30 cellular contexts compared by ENCODE assay signal in genomic region chr2:158243392-158243791, GRCh38.
"Had no signal": no experiment of that assay in that cellular context is flagged by ENCODE, and none has a peak within 500 bp of the region (broad histone marks: within the 10 kb centered on the region; RNA-seq: fewer than 3 reads in every experiment).

No MANE protein-coding gene starts in this region.

- H3K9ac ChIP-seq: parathyroid adenoma had no signal

- H3K27ac Mint-ChIP-seq: naive B cell; naive thymus-derived CD8-positive, alpha-beta T cell; natural killer cell treated with Interleukin-12 subunit alpha and Interleukin-12 subunit beta and Interleukin-15 and Interleukin-18, amount 100 ng/mL, for 72 hours; nephron progenitor cell; progenitor cell of endocrine pancreas; stimulated activated memory B cell treated with anti-CD40 and anti-IgM and Interleukin-4, amounts not matched to agents 10 μg/mL and 1 μg/mL and 100 μg/mL, for 72 hours; stimulated activated naive CD8-positive, alpha-beta T cell treated with anti-CD3 and anti-CD28 coated beads, Interleukin-15, Interleukin-2, amounts not matched to agents 100 ng/mL and 50 ng/mL, for 24 hours had no signal

- H3K27ac ChIP-seq: ovary, parathyroid adenoma, psoas muscle, right lobe of liver, sigmoid colon, stomach, thoracic aorta, thyroid gland, tibial nerve, vagina had no signal

- DNase-seq: naive B cell; naive thymus-derived CD8-positive, alpha-beta T cell; nephron progenitor cell; occipital lobe; ovary; posterior cingulate gyrus; psoas muscle; right cardiac atrium; right lobe of liver; sigmoid colon; small intestine; stimulated activated CD4-positive, alpha-beta T cell treated with anti-CD3 and anti-CD28 coated beads, Interleukin-15, amount 100 ng/mL, for 24 hours; stimulated activated CD4-positive, alpha-beta T cell treated with anti-CD3 and anti-CD28 coated beads, Interleukin-2, amount 100 ng/mL, for 24 hours; stimulated activated CD4-positive, alpha-beta T cell treated with anti-CD3 and anti-CD28 coated beads, Interleukin-2, amount 100 ng/mL, for 48 hours; stimulated activated CD4-positive, alpha-beta T cell treated with anti-CD3 and anti-CD28 coated beads, Interleukin-4, amount 100 ng/mL, for 4 hours; stimulated activated CD8-positive, alpha-beta memory T cell treated with anti-CD3 and anti-CD28 coated beads, Interleukin-4, amount 100 ng/mL, for 48 hours; stimulated activated naive CD4-positive, alpha-beta T cell treated with Interleukin-2 at 50 U/mL for 16 hours; stomach; thyroid gland; trophoblast cell had no signal

- H3K36me3 ChIP-seq: ovary, right lobe of liver, sigmoid colon, stomach, thoracic aorta, thyroid gland, tibial nerve, vagina had no signal

- FAIRE-seq: small intestine, urothelium cell line had no signal

- H3K9me3 ChIP-seq: ovary, psoas muscle, right lobe of liver, sigmoid colon, stomach, thoracic aorta, thyroid gland, tibial nerve, vagina had no signal

- H2AFZ ChIP-seq: parathyroid adenoma had no signal

- H3K27me3 Mint-ChIP-seq: naive B cell; natural killer cell treated with Interleukin-12 subunit alpha and Interleukin-12 subunit beta and Interleukin-15 and Interleukin-18, amount 100 ng/mL, for 72 hours; progenitor cell of endocrine pancreas; stimulated activated memory B cell treated with anti-CD40 and anti-IgM and Interleukin-4, amounts not matched to agents 10 μg/mL and 1 μg/mL and 100 μg/mL, for 72 hours had no signal

- H3K79me2 ChIP-seq: parathyroid adenoma had no signal

- ATAC-seq: naive thymus-derived CD8-positive, alpha-beta T cell; natural killer cell treated with Interleukin-12 subunit alpha and Interleukin-12 subunit beta and Interleukin-15 and Interleukin-18, amount 100 ng/mL, for 72 hours; psoas muscle; right cardiac atrium; right lobe of liver; stimulated activated memory B cell treated with anti-CD40 and anti-IgM and Interleukin-4, amounts not matched to agents 10 μg/mL and 1 μg/mL and 100 μg/mL, for 72 hours had no signal

- H3K4me1 ChIP-seq: psoas muscle, right lobe of liver, sigmoid colon, stomach, thyroid gland, tibial nerve, vagina had no signal

- H3K4me1 Mint-ChIP-seq: naive B cell; naive thymus-derived CD8-positive, alpha-beta T cell; neural crest cell; stimulated activated memory B cell treated with anti-CD40 and anti-IgM and Interleukin-4, amounts not matched to agents 10 μg/mL and 1 μg/mL and 100 μg/mL, for 72 hours had no signal

- H3K36me3 Mint-ChIP-seq: naive B cell; naive thymus-derived CD8-positive, alpha-beta T cell; natural killer cell treated with Interleukin-12 subunit alpha and Interleukin-12 subunit beta and Interleukin-15 and Interleukin-18, amount 100 ng/mL, for 72 hours; stimulated activated memory B cell treated with anti-CD40 and anti-IgM and Interleukin-4, amounts not matched to agents 10 μg/mL and 1 μg/mL and 100 μg/mL, for 72 hours had no signal

- H3K4me3 Mint-ChIP-seq: naive B cell; naive thymus-derived CD8-positive, alpha-beta T cell; natural killer cell treated with Interleukin-12 subunit alpha and Interleukin-12 subunit beta and Interleukin-15 and Interleukin-18, amount 100 ng/mL, for 72 hours; nephron progenitor cell; neural crest cell; stimulated activated memory B cell treated with anti-CD40 and anti-IgM and Interleukin-4, amounts not matched to agents 10 μg/mL and 1 μg/mL and 100 μg/mL, for 72 hours; stimulated activated naive CD8-positive, alpha-beta T cell treated with anti-CD3 and anti-CD28 coated beads, Interleukin-15, Interleukin-2, amounts not matched to agents 100 ng/mL and 50 ng/mL, for 24 hours had no signal

- H3K4me3 ChIP-seq: ovary, psoas muscle, right lobe of liver, sigmoid colon, stomach, thoracic aorta, thyroid gland, tibial nerve, vagina had no signal

- H3K9me3 Mint-ChIP-seq: naive B cell; naive thymus-derived CD8-positive, alpha-beta T cell; nephron progenitor cell; neural crest cell; stimulated activated memory B cell treated with anti-CD40 and anti-IgM and Interleukin-4, amounts not matched to agents 10 μg/mL and 1 μg/mL and 100 μg/mL, for 72 hours; stimulated activated naive CD8-positive, alpha-beta T cell treated with anti-CD3 and anti-CD28 coated beads, Interleukin-15, Interleukin-2, amounts not matched to agents 100 ng/mL and 50 ng/mL, for 24 hours had no signal

- H3K27me3 ChIP-seq: ovary, right lobe of liver, sigmoid colon, stomach, thyroid gland, tibial nerve, vagina had no signal
